In genomic region chr11:119446434-119446833, GRCh38 we compare ENCODE assay signal across 18 cellular contexts.
"Had no signal": no experiment of that assay in that cellular context is flagged by ENCODE, and none has a peak within 500 bp of the region (broad histone marks: within the 10 kb centered on the region; RNA-seq: fewer than 3 reads in every experiment).

No MANE protein-coding gene starts in this region.

- H3K9me3 ChIP-seq: heart left ventricle, left lung, pancreas had no signal

- H3K4me1 ChIP-seq: left lung, pancreas had no signal

- H3K27ac ChIP-seq: brain microvascular endothelial cell, pancreas, SK-N-MC had no signal

- H3K27me3 ChIP-seq: brain microvascular endothelial cell, left lung, pancreas had no signal

- ATAC-seq: activated CD4-positive, alpha-beta T cell treated with anti-CD3 and anti-CD28 coated beads for 36 hours; heart left ventricle; sciatic nerve; stimulated activated naive CD8-positive, alpha-beta T cell treated with anti-CD3 and anti-CD28 coated beads, Interleukin-15, amount 100 ng/mL, for 72 hours; WTC11 had no signal

- FAIRE-seq: frontal cortex, pancreas had no signal

- DNase-seq: activated CD4-positive, alpha-beta memory T cell treated with anti-CD3 and anti-CD28 coated beads for 36 hours; activated CD4-positive, alpha-beta T cell treated with anti-CD3 and anti-CD28 coated beads for 36 hours; activated naive CD4-positive, alpha-beta T cell treated with Interleukin-2 at 50 U/mL for 16 hours; activated T-cell treated with anti-CD3 and anti-CD28 coated beads, Interleukin-2, amount 50 U/mL, for 1 hour; anterior cingulate cortex; brain microvascular endothelial cell; cortex of kidney; erythroblast; heart left ventricle; left lung; naive B cell; pancreas; stimulated activated CD4-positive, alpha-beta T cell treated with anti-CD3 and anti-CD28 coated beads, Interleukin-2, amount 100 ng/mL, for 48 hours; stimulated activated naive CD8-positive, alpha-beta T cell treated with anti-CD3 and anti-CD28 coated beads, Interleukin-15, amount 100 ng/mL, for 72 hours had no signal

- H3K36me3 ChIP-seq: brain microvascular endothelial cell, heart left ventricle, left lung, pancreas had no signal

- H3K4me3 ChIP-seq: heart left ventricle, left lung, pancreas, SK-N-MC had no signal
